Comparison of ENCODE assay signal across 16 cellular contexts in genomic region chr4:176308441-176308840, GRCh38. TPM values are rescaled to one million over a fixed set of nuclear protein-coding genes. Genes with fewer than 3 reads are reported as not detected.
DNase-seq lines count a peak whose midpoint lies in the region; ATAC-seq lines count a peak whose summit lies in the region.
"Had no signal": no experiment of that assay in that cellular context is flagged by ENCODE, and none has a peak within 500 bp of the region (broad histone marks: within the 10 kb centered on the region; RNA-seq: fewer than 3 reads in every experiment).

No MANE protein-coding gene starts in this region.

- POLR2A ChIA-PET in activated CD4-positive, alpha-beta memory T cell treated with anti-CD3 and anti-CD28 coated beads for 36 hours (lab: Charles Lee), result no interaction called here

- CTCF ChIA-PET in activated CD4-positive, alpha-beta memory T cell treated with anti-CD3 and anti-CD28 coated beads for 36 hours (lab: Charles Lee), result no interaction called here

- DNase-seq in NCI-H2196 (lab: John Stamatoyannopoulos, UW; ENCODE audit: unreplicated experiment) (no peak), NCI-H1930 (lab: John Stamatoyannopoulos, UW) (no peak), anterior cingulate cortex (lab: John Stamatoyannopoulos, UW) (no peak)
- DNase-seq in activated CD4-positive, alpha-beta memory T cell treated with anti-CD3 and anti-CD28 coated beads for 36 hours, result no peak
- DNase-seq: activated CD8-positive, alpha-beta memory T cell treated with anti-CD3 and anti-CD28 coated beads, Interleukin-2, amount 50 U/mL, for 4 hours; activated naive CD8-positive, alpha-beta T cell treated with anti-CD3 and anti-CD28 coated beads, Interleukin-2, amount 50 U/mL, for 24 hours; cerebellar nuclear complex; DMS 273 treated with DMSO at 0.1 percent for 48 hours; heart left ventricle; NCI-H69 had no signal

- intact Hi-C loops in activated CD4-positive, alpha-beta memory T cell treated with anti-CD3 and anti-CD28 coated beads for 36 hours (cut with micrococcal nuclease), result no loop called here

- H3K27ac Mint-ChIP-seq in activated CD4-positive, alpha-beta memory T cell treated with anti-CD3 and anti-CD28 coated beads for 36 hours, result no peak overlapping the region
- H3K27ac Mint-ChIP-seq: activated naive CD8-positive, alpha-beta T cell treated with anti-CD3 and anti-CD28 coated beads, Interleukin-2, amount 50 U/mL, for 24 hours had no signal

- H3K27me3 Mint-ChIP-seq in activated CD4-positive, alpha-beta memory T cell treated with anti-CD3 and anti-CD28 coated beads for 36 hours, result peaks cover 32% of the 10 kb centered on the region

- H3K4me3 Mint-ChIP-seq in activated CD4-positive, alpha-beta memory T cell treated with anti-CD3 and anti-CD28 coated beads for 36 hours, result no peak overlapping the region
- H3K4me3 Mint-ChIP-seq: activated naive CD8-positive, alpha-beta T cell treated with anti-CD3 and anti-CD28 coated beads, Interleukin-2, amount 50 U/mL, for 24 hours; nephron had no signal

- ATAC-seq in GM18520 (IDR thresholded peaks at IDR 0.05; ENCODE audit: unreplicated experiment) (peak; percentile 29), GM21447 (IDR thresholded peaks at IDR 0.05; ENCODE audit: unreplicated experiment) (peak; percentile 54), HG02943 (IDR thresholded peaks at IDR 0.05; ENCODE audit: low read depth, unreplicated experiment) (peak; percentile 54), HG03565 (IDR thresholded peaks at IDR 0.05; ENCODE audit: unreplicated experiment) (peak; percentile 35)
- ATAC-seq: activated naive CD8-positive, alpha-beta T cell treated with anti-CD3 and anti-CD28 coated beads, Interleukin-2, amount 50 U/mL, for 24 hours; sciatic nerve had no signal

- no peaks in the 10 kb centered on the region for H3K4me1 Mint-ChIP-seq in activated CD4-positive, alpha-beta memory T cell treated with anti-CD3 and anti-CD28 coated beads for 36 hours (ENCODE audit: low read depth)
- H3K4me1 Mint-ChIP-seq: activated naive CD8-positive, alpha-beta T cell treated with anti-CD3 and anti-CD28 coated beads, Interleukin-2, amount 50 U/mL, for 24 hours; nephron had no signal

- no peaks in the 10 kb centered on the region for H3K9me3 Mint-ChIP-seq in activated CD4-positive, alpha-beta memory T cell treated with anti-CD3 and anti-CD28 coated beads for 36 hours
- H3K9me3 Mint-ChIP-seq: activated naive CD8-positive, alpha-beta T cell treated with anti-CD3 and anti-CD28 coated beads, Interleukin-2, amount 50 U/mL, for 24 hours; nephron had no signal

- H3K36me3 Mint-ChIP-seq in activated CD4-positive, alpha-beta memory T cell treated with anti-CD3 and anti-CD28 coated beads for 36 hours, result no peaks in the 10 kb centered on the region

RNA-seq across cellular contexts. Expression of gene SPCS3, which starts 11.3 kb away (rescaled TPM):
- total RNA-seq in activated CD4-positive, alpha-beta memory T cell treated with anti-CD3 and anti-CD28 coated beads for 36 hours, result 100 to 1,000 TPM; 182 to 185 TPM

RNA-seq across cellular contexts. Expression of gene ASB5, which starts 39.4 kb away (rescaled TPM):
- not detected for total RNA-seq in activated CD4-positive, alpha-beta memory T cell treated with anti-CD3 and anti-CD28 coated beads for 36 hours
